14 cellular contexts compared by ENCODE assay signal in genomic region chr15:93026359-93026758, GRCh38.
DNase-seq lines count a peak whose midpoint lies in the region; ATAC-seq and TF ChIP-seq lines count a peak whose summit lies in the region.
"Had no signal": no experiment of that assay in that cellular context is flagged by ENCODE, and none has a peak within 500 bp of the region (broad histone marks: within the 10 kb centered on the region; RNA-seq: fewer than 3 reads in every experiment).

No MANE protein-coding gene starts in this region.

- H3K27me3 Mint-ChIP-seq in activated T-cell treated with anti-CD3 and anti-CD28 coated beads, Interleukin-2, amount 50 U/mL, for 72 hours (ENCODE audit: low read depth): no peaks in the 10 kb centered on the region
- no peaks in the 10 kb centered on the region for H3K27me3 Mint-ChIP-seq in activated naive CD8-positive, alpha-beta T cell

- H3K4me3 ChIP-seq in muscle layer of duodenum (ENCODE audit: low read depth in 1 of 2, low read length in 2 of 2) (no peak overlapping the region), thoracic aorta (no peak overlapping the region)
- H3K4me3 ChIP-seq: adrenal gland, GM23338, ovary, uterus had no signal

- H3K27ac ChIP-seq in muscle layer of duodenum (ENCODE audit: low read length): peak overlapping the region; percentile 22
- peak overlapping the region; percentile 88 to 95 for H3K27ac ChIP-seq in thoracic aorta
- H3K27ac ChIP-seq: ovary had no signal

- peaks cover 0 to 3% of the 10 kb centered on the region in 2 donors for H3K9me3 Mint-ChIP-seq in activated T-cell treated with anti-CD3 and anti-CD28 coated beads, Interleukin-2, amount 50 U/mL, for 72 hours
- no peaks in the 10 kb centered on the region for H3K9me3 Mint-ChIP-seq in activated naive CD8-positive, alpha-beta T cell (ENCODE audit: low read depth)

- H3K4me1 ChIP-seq in muscle layer of duodenum (ENCODE audit: control insufficient read depth in 1 of 2, insufficient read depth in 2 of 2, low read length in 2 of 2) (peaks cover 12 to 46% of the 10 kb centered on the region in 2 donors), thoracic aorta (ENCODE audit: control insufficient read depth in 1 of 2, low read depth in 2 of 2) (peaks cover 43 to 56% of the 10 kb centered on the region in 2 donors)

- H3K27me3 ChIP-seq in muscle layer of duodenum (ENCODE audit: low read depth, low read length) (no peaks in the 10 kb centered on the region), thoracic aorta (replicated peaks; ENCODE audit: insufficient read depth) (no peaks in the 10 kb centered on the region)
- H3K27me3 ChIP-seq: adrenal gland, ovary, uterus had no signal

- peak overlapping the region; percentile 87 for H3K27ac Mint-ChIP-seq in activated T-cell treated with anti-CD3 and anti-CD28 coated beads, Interleukin-2, amount 50 U/mL, for 72 hours
- peak overlapping the region; percentile 96 for H3K27ac Mint-ChIP-seq in activated naive CD8-positive, alpha-beta T cell
- H3K27ac Mint-ChIP-seq: GM23338 had no signal

- H3K36me3 ChIP-seq in muscle layer of duodenum (ENCODE audit: control insufficient read depth in 1 of 2, insufficient read depth in 2 of 2, low read length in 2 of 2): peaks cover 40 to 52% of the 10 kb centered on the region in 2 donors
- H3K36me3 ChIP-seq in thoracic aorta: peaks cover 29% of the 10 kb centered on the region
- H3K36me3 ChIP-seq: ovary, uterus had no signal

- H3K9me3 ChIP-seq in muscle layer of duodenum (ENCODE audit: control insufficient read depth in 1 of 2, low read length in 2 of 2): no peaks in the 10 kb centered on the region
- no peaks in the 10 kb centered on the region for H3K9me3 ChIP-seq in thoracic aorta
- H3K9me3 ChIP-seq: adrenal gland, ovary, uterus had no signal

- no peak for DNase-seq in activated T-cell treated with anti-CD3 and anti-CD28 coated beads, Interleukin-2, amount 50 U/mL, for 72 hours
- DNase-seq in activated T-cell treated with anti-CD3 and anti-CD28 coated beads, Interleukin-2, amount 50 U/mL, for 1 hour: no peak
- DNase-seq in thoracic aorta (ENCODE audit: low spot score) (no peak), islet precursor cell (no peak), kidney glomerular epithelial cell (lab: John Stamatoyannopoulos, UW) (no peak)
- DNase-seq: NCI-H2107; stimulated activated CD4-positive, alpha-beta T cell treated with anti-CD3 and anti-CD28 coated beads, Interleukin-4, amount 100 ng/mL, for 4 hours; uterus had no signal

- peaks cover 68% of the 10 kb centered on the region for H3K4me1 Mint-ChIP-seq in activated T-cell treated with anti-CD3 and anti-CD28 coated beads, Interleukin-2, amount 50 U/mL, for 72 hours (ENCODE audit: low read depth)
- H3K4me1 Mint-ChIP-seq in activated naive CD8-positive, alpha-beta T cell (ENCODE audit: low read depth): peaks cover 72% of the 10 kb centered on the region

- H3K36me3 Mint-ChIP-seq in activated T-cell treated with anti-CD3 and anti-CD28 coated beads, Interleukin-2, amount 50 U/mL, for 72 hours (ENCODE audit: insufficient read depth in 2 of 2): peaks cover 19 to 44% of the 10 kb centered on the region in 2 donors
- peaks cover 22% of the 10 kb centered on the region for H3K36me3 Mint-ChIP-seq in activated naive CD8-positive, alpha-beta T cell

- H3K4me3 Mint-ChIP-seq in activated T-cell treated with anti-CD3 and anti-CD28 coated beads, Interleukin-2, amount 50 U/mL, for 72 hours: no peak overlapping the region
- peak overlapping the region; percentile 14 for H3K4me3 Mint-ChIP-seq in activated naive CD8-positive, alpha-beta T cell
- H3K4me3 Mint-ChIP-seq: GM23338 had no signal

- no peak for ATAC-seq in activated T-cell treated with anti-CD3 and anti-CD28 coated beads, Interleukin-2, amount 50 U/mL, for 72 hours (replicated peaks in 1 of 2)
- ATAC-seq in thoracic aorta (ENCODE audit: insufficient number of reproducible peaks, low FRiP score, low read depth): no peak
- ATAC-seq in GM19467 (IDR thresholded peaks at IDR 0.05; ENCODE audit: unreplicated experiment): no peak
- ATAC-seq: GM23338 had no signal

- no peak for TF ChIP-seq CTCF in thoracic aorta (IDR thresholded peaks at IDR 0.05)
